22 cellular contexts compared by ENCODE assay signal in the genomic region with DNA sequence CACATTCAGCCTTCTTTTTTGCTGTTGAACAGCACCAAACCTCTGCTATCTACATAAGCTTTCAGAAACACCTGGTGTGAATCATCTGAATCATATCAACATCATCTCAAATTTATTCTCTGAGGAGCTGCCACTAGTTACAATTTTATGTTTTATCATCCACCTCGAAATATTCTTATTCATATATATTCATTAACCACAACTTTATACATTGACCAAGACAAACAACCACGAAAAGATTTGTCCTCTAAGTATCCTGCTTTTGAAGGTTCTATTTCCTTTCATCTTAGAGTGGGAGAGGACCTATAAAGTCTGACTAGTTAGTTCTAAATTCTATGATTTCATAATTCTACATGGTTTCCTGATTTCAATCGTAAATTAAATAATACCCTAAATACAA.
"Had no signal": no experiment of that assay in that cellular context is flagged by ENCODE, and none has a peak within 500 bp of the region (broad histone marks: within the 10 kb centered on the region; RNA-seq: fewer than 3 reads in every experiment).

No MANE protein-coding gene starts in this region.

- H3K9me3 ChIP-seq: body of pancreas, mucosa of descending colon, prostate gland, SJSA1 had no signal

- H3K4me2 ChIP-seq: neural progenitor cell had no signal

- H3K9ac ChIP-seq: neural progenitor cell had no signal

- H3K4me3 Mint-ChIP-seq: activated CD4-positive, alpha-beta T cell treated with anti-CD3 and anti-CD28 coated beads, Interleukin-2, amount 10 ng/mL, durations not matched to agents 7 days and 5 days; activated naive CD4-positive, alpha-beta T cell treated with anti-CD3 and anti-CD28 coated beads, Interleukin-2, amount 50 U/mL, for 24 hours; immature natural killer cell; memory B cell; naive B cell; neural progenitor cell; stimulated activated naive CD8-positive, alpha-beta T cell treated with anti-CD3 and anti-CD28 coated beads, Interleukin-15, amount 100 ng/mL, for 72 hours had no signal

- H3K4me1 Mint-ChIP-seq: activated naive CD4-positive, alpha-beta T cell treated with anti-CD3 and anti-CD28 coated beads, Interleukin-2, amount 50 U/mL, for 24 hours; immature natural killer cell; memory B cell; naive B cell; stimulated activated naive CD8-positive, alpha-beta T cell treated with anti-CD3 and anti-CD28 coated beads, Interleukin-15, amount 100 ng/mL, for 72 hours had no signal

- H3K27ac Mint-ChIP-seq: activated CD4-positive, alpha-beta T cell treated with anti-CD3 and anti-CD28 coated beads, Interleukin-2, amount 10 ng/mL, durations not matched to agents 7 days and 5 days; activated naive CD4-positive, alpha-beta T cell treated with anti-CD3 and anti-CD28 coated beads, Interleukin-2, amount 50 U/mL, for 24 hours; immature natural killer cell; memory B cell; naive B cell; neural progenitor cell; stimulated activated naive CD8-positive, alpha-beta T cell treated with anti-CD3 and anti-CD28 coated beads, Interleukin-15, amount 100 ng/mL, for 72 hours had no signal

- H3K9me3 Mint-ChIP-seq: activated CD4-positive, alpha-beta T cell treated with anti-CD3 and anti-CD28 coated beads, Interleukin-2, amount 10 ng/mL, durations not matched to agents 7 days and 5 days; activated naive CD4-positive, alpha-beta T cell treated with anti-CD3 and anti-CD28 coated beads, Interleukin-2, amount 50 U/mL, for 24 hours; immature natural killer cell; memory B cell; naive B cell; neural progenitor cell; stimulated activated naive CD8-positive, alpha-beta T cell treated with anti-CD3 and anti-CD28 coated beads, Interleukin-15, amount 100 ng/mL, for 72 hours had no signal

- H3K4me1 ChIP-seq: body of pancreas, neural progenitor cell, prostate gland had no signal

- H2AFZ ChIP-seq: neural progenitor cell had no signal

- H3K27me3 ChIP-seq: body of pancreas, neural progenitor cell, SJSA1 had no signal

- H3K4me3 ChIP-seq: body of pancreas, mucosa of descending colon, neural progenitor cell, prostate gland, SJSA1, skin epidermis had no signal

- H3K27ac ChIP-seq: body of pancreas, neural progenitor cell, prostate gland, SJSA1, skin epidermis had no signal

- H3K27me3 Mint-ChIP-seq: activated CD4-positive, alpha-beta T cell treated with anti-CD3 and anti-CD28 coated beads, Interleukin-2, amount 10 ng/mL, durations not matched to agents 7 days and 5 days; activated naive CD4-positive, alpha-beta T cell treated with anti-CD3 and anti-CD28 coated beads, Interleukin-2, amount 50 U/mL, for 24 hours; memory B cell; naive B cell; stimulated activated naive CD8-positive, alpha-beta T cell treated with anti-CD3 and anti-CD28 coated beads, Interleukin-15, amount 100 ng/mL, for 72 hours had no signal

- ATAC-seq: activated CD4-positive, CD25-positive, alpha-beta regulatory T cell treated with anti-CD3 and anti-CD28 coated beads, Interleukin-2, amount 50 U/mL, for 24 hours; body of pancreas; left ventricle myocardium superior; mucosa of descending colon; right cardiac atrium; stimulated activated naive CD8-positive, alpha-beta T cell treated with anti-CD3 and anti-CD28 coated beads, Interleukin-15, amount 100 ng/mL, for 72 hours had no signal

- DNase-seq: activated CD4-positive, alpha-beta T cell treated with anti-CD3 and anti-CD28 coated beads, Interleukin-2, amount 10 ng/mL, durations not matched to agents 7 days and 5 days; activated CD8-positive, alpha-beta memory T cell treated with anti-CD3 and anti-CD28 coated beads, Interleukin-2, amount 50 U/mL, for 4 hours; activated gamma-delta T cell; activated T-cell treated with anti-CD3 and anti-CD28 coated beads, Interleukin-2, amount 50 U/mL, for 48 hours; body of pancreas; central memory CD4-positive, alpha-beta T cell; effector CD4-positive, alpha-beta T cell; immature natural killer cell; kidney glomerular epithelial cell; left ventricle myocardium superior; mucosa of descending colon; naive B cell; right cardiac atrium; stimulated activated naive CD8-positive, alpha-beta T cell treated with anti-CD3 and anti-CD28 coated beads, Interleukin-15, amount 100 ng/mL, for 72 hours; T1000 had no signal
